In the genomic region with DNA sequence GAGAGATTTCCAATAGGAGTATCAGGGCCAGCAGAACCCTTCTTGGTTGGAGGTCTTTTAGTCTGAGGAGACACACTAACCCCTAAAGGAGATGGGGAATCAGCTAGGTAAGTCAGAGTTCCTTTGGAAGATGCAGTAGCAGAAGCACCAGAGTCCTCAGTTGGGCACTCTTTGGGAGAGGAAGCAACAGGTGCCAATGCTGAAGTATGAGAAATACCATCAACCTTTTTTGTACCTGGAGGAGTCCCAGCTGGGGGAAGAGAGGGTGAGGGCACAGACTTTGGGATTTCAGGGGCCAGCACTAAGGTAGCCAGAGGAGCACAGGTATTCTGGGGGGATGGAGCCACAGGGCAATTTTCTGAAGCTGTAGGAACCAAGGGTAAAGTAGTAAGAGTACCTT, we compare ENCODE assay signal across 10 cellular contexts. TPM values are rescaled to one million over a fixed set of nuclear protein-coding genes. Genes with fewer than 3 reads are reported as not detected.
DNase-seq lines count a peak whose midpoint lies in the region; ATAC-seq, FAIRE-seq and TF ChIP-seq lines count a peak whose summit lies in the region.
"Had no signal": no experiment of that assay in that cellular context is flagged by ENCODE, and none has a peak within 500 bp of the region (broad histone marks: within the 10 kb centered on the region; RNA-seq: fewer than 3 reads in every experiment).

No MANE protein-coding gene starts in this region.

- H3K4me3 Mint-ChIP-seq in CD4-positive, CD25-positive, alpha-beta regulatory T cell: peak overlapping the region; percentile 36 to 65 (median 48)
- H3K4me3 Mint-ChIP-seq in HFFc6 (no peak overlapping the region), neural progenitor cell (no peak overlapping the region)

- TF ChIP-seq CTCF in HFFc6 (IDR thresholded peaks at IDR 0.05) (no peak), neural progenitor cell (IDR thresholded peaks at IDR 0.05) (no peak), GM20000 (IDR thresholded peaks at IDR 0.05; ENCODE audit: extremely low read depth, missing control alignments) (no peak)

- peak overlapping the region; percentile 23 for H3K27ac ChIP-seq in CD4-positive, CD25-positive, alpha-beta regulatory T cell (ENCODE audit: insufficient read depth, low read length, poor library complexity, severe bottlenecking)
- H3K27ac ChIP-seq in neural progenitor cell: peak overlapping the region; percentile 11

- H3K79me2 ChIP-seq in neural progenitor cell (ENCODE audit: low read depth): peaks cover 94% of the 10 kb centered on the region

- H3K4me1 ChIP-seq in CD4-positive, CD25-positive, alpha-beta regulatory T cell (ENCODE audit: control insufficient read depth, insufficient read depth, low read length, poor library complexity, severe bottlenecking): peaks cover 82% of the 10 kb centered on the region
- peaks cover 48% of the 10 kb centered on the region for H3K4me1 ChIP-seq in neural progenitor cell

- H3F3A ChIP-seq in neural progenitor cell (ENCODE audit: low read depth): peaks cover 45% of the 10 kb centered on the region

- H3K4me1 Mint-ChIP-seq in CD4-positive, CD25-positive, alpha-beta regulatory T cell: peaks cover 22 to 84% (median 59%) of the 10 kb centered on the region in 4 donors
- H3K4me1 Mint-ChIP-seq in HFFc6 (ENCODE audit: low read depth): peaks cover 78% of the 10 kb centered on the region
- peaks cover 51% of the 10 kb centered on the region for H3K4me1 Mint-ChIP-seq in neural progenitor cell

- H3K4me2 ChIP-seq in neural progenitor cell: peak overlapping the region; percentile 34

- no peaks in the 10 kb centered on the region for H3K27me3 ChIP-seq in CD4-positive, CD25-positive, alpha-beta regulatory T cell (ENCODE audit: control insufficient read depth, insufficient read depth, low read length)
- no peaks in the 10 kb centered on the region for H3K27me3 ChIP-seq in neural progenitor cell
- H3K27me3 ChIP-seq: gastroesophageal sphincter, upper lobe of left lung had no signal

- no peak overlapping the region for H2AFZ ChIP-seq in neural progenitor cell (replicated peaks)

- no peak overlapping the region for H3K4me3 ChIP-seq in CD4-positive, CD25-positive, alpha-beta regulatory T cell (ENCODE audit: low read depth, low read length)
- no peak overlapping the region for H3K4me3 ChIP-seq in neural progenitor cell
- H3K4me3 ChIP-seq: gastroesophageal sphincter, upper lobe of left lung had no signal

- peaks cover 52% of the 10 kb centered on the region for H3K36me3 Mint-ChIP-seq in CD4-positive, CD25-positive, alpha-beta regulatory T cell
- H3K36me3 Mint-ChIP-seq in HFFc6 (ENCODE audit: low read depth) (peaks cover 60% of the 10 kb centered on the region), neural progenitor cell (peaks cover 70% of the 10 kb centered on the region)
- peaks cover 59 to 83% of the 10 kb centered on the region in 2 donors for H3K36me3 Mint-ChIP-seq in activated naive CD4-positive, alpha-beta T cell treated with anti-CD3 and anti-CD28 coated beads, Interleukin-2, amount 50 U/mL, for 72 hours

- DNase-seq in CD4-positive, CD25-positive, alpha-beta regulatory T cell: no peak
- DNase-seq in HFFc6 (no peak), neural progenitor cell (ENCODE audit: low spot score) (no peak), GM20000 (ENCODE audit: low spot score) (no peak), GM12891 (ENCODE audit: insufficient read length, low spot score) (no peak), NCI-H2107 treated with DMSO at 0.1 percent for 48 hours (lab: John Stamatoyannopoulos, UW; ENCODE audit: unreplicated experiment) (no peak)
- DNase-seq in activated naive CD4-positive, alpha-beta T cell treated with anti-CD3 and anti-CD28 coated beads, Interleukin-2, amount 50 U/mL, for 72 hours (ENCODE audit: low spot score in 2 of 2): no peak
- DNase-seq: retina had no signal

- H3K9me3 Mint-ChIP-seq in CD4-positive, CD25-positive, alpha-beta regulatory T cell: no peaks in the 10 kb centered on the region
- no peaks in the 10 kb centered on the region for H3K9me3 Mint-ChIP-seq in HFFc6
- no peaks in the 10 kb centered on the region for H3K9me3 Mint-ChIP-seq in activated naive CD4-positive, alpha-beta T cell treated with anti-CD3 and anti-CD28 coated beads, Interleukin-2, amount 50 U/mL, for 72 hours
- no peaks in the 10 kb centered on the region for H3K9me3 Mint-ChIP-seq in neural progenitor cell

- H3K9ac ChIP-seq in neural progenitor cell: no peak overlapping the region

- H4K20me1 ChIP-seq in neural progenitor cell (ENCODE audit: low read depth): peaks cover 99% of the 10 kb centered on the region

- no peaks in the 10 kb centered on the region for H3K27me3 Mint-ChIP-seq in CD4-positive, CD25-positive, alpha-beta regulatory T cell
- peaks cover 2% of the 10 kb centered on the region; the same call in 1 of the 2 replicates for H3K27me3 Mint-ChIP-seq in HFFc6 (ENCODE audit: insufficient read depth)
- H3K27me3 Mint-ChIP-seq in neural progenitor cell (ENCODE audit: insufficient read depth, low read depth): peaks cover 4% of the 10 kb centered on the region

- FAIRE-seq in GM12891 (lab: Jason Lieb, UNC): no peak

- no peak for ATAC-seq in CD4-positive, CD25-positive, alpha-beta regulatory T cell (ENCODE audit: low read depth in 2 of 2)
- ATAC-seq in activated naive CD4-positive, alpha-beta T cell treated with anti-CD3 and anti-CD28 coated beads, Interleukin-2, amount 50 U/mL, for 72 hours: no peak
- ATAC-seq: gastroesophageal sphincter had no signal

- H3K27ac Mint-ChIP-seq in CD4-positive, CD25-positive, alpha-beta regulatory T cell: peak overlapping the region; percentile 63 to 98 (median 94)
- H3K27ac Mint-ChIP-seq in HFFc6 (peak overlapping the region; percentile 64), neural progenitor cell (peak overlapping the region; percentile 64)
- peak overlapping the region; percentile 80 to 96 for H3K27ac Mint-ChIP-seq in activated naive CD4-positive, alpha-beta T cell treated with anti-CD3 and anti-CD28 coated beads, Interleukin-2, amount 50 U/mL, for 72 hours

- no peaks in the 10 kb centered on the region for H3K9me3 ChIP-seq in CD4-positive, CD25-positive, alpha-beta regulatory T cell (ENCODE audit: control insufficient read depth in 2 of 2, low read length in 2 of 2)
- no peaks in the 10 kb centered on the region for H3K9me3 ChIP-seq in neural progenitor cell (ENCODE audit: low read depth)
- H3K9me3 ChIP-seq: gastroesophageal sphincter, upper lobe of left lung had no signal

- no peak for TF ChIP-seq POLR2A in GM12891 (IDR thresholded peaks at IDR 0.05; ENCODE audit: low read depth, low read length)

- H3K36me3 ChIP-seq in CD4-positive, CD25-positive, alpha-beta regulatory T cell (ENCODE audit: control insufficient read depth, insufficient read depth, low read length): peaks cover 64% of the 10 kb centered on the region
- H3K36me3 ChIP-seq in neural progenitor cell: peaks cover 4% of the 10 kb centered on the region

TF ChIP-seq in GM12891, 5 proteins besides CTCF, POLR2A, EP300 and RAD21:
- TF ChIP-seq SPI1 (IDR thresholded peaks at IDR 0.05; ENCODE audit: low read depth, low read length): no peak
- no peak for TF ChIP-seq TAF1 (IDR thresholded peaks at IDR 0.05; ENCODE audit: low read depth, low read length)
- TF ChIP-seq PAX5 (IDR thresholded peaks at IDR 0.05; ENCODE audit: insufficient read depth, low read length, severe bottlenecking): no peak
- TF ChIP-seq POLR2AphosphoS5 (IDR thresholded peaks at IDR 0.05; ENCODE audit: low read depth, low read length): no peak
- TF ChIP-seq POU2F2 (IDR thresholded peaks at IDR 0.05; ENCODE audit: low read depth, low read length): no peak
TF ChIP-seq in GM12891: peak in this region for 0.

RNA-seq across cellular contexts. Expression of a gene that starts 6.0 kb away (rescaled TPM):
- 920 TPM for total RNA-seq in CD4-positive, CD25-positive, alpha-beta regulatory T cell
- 1,000 to 10,000 TPM; 1,082 to 1,280 (median 1,145) TPM for polyA plus RNA-seq in CD4-positive, CD25-positive, alpha-beta regulatory T cell
- 100 to 1,000 TPM; 716 to 840 (median 802) TPM for total RNA-seq in HFFc6 (2021; fragmentation: NEBNext Ultra II Directional; extraction: Animal tissue kit (Norgen Biotek cat#: 25700))
- total RNA-seq in activated naive CD4-positive, alpha-beta T cell treated with anti-CD3 and anti-CD28 coated beads, Interleukin-2, amount 50 U/mL, for 72 hours: 1,000 to 10,000 TPM; 1,074 to 1,104 TPM
- 1,855 and 2,450 TPM in 2 replicates for total RNA-seq in neural progenitor cell (ENCODE audit: low replicate concordance)
- polyA plus RNA-seq in GM12891 (2012; ENCODE audit: low read depth, missing spikeins): 2,973 TPM

RNA-seq across cellular contexts. Expression of a gene that starts 31.0 kb away (rescaled TPM):
- 128 TPM for total RNA-seq in CD4-positive, CD25-positive, alpha-beta regulatory T cell
- 100 to 1,000 TPM; 276 to 321 (median 303) TPM for polyA plus RNA-seq in CD4-positive, CD25-positive, alpha-beta regulatory T cell
- total RNA-seq in HFFc6 (2021; fragmentation: NEBNext Ultra II Directional; extraction: Animal tissue kit (Norgen Biotek cat#: 25700)): 100 to 1,000 TPM; 177 to 229 (median 216) TPM
- total RNA-seq in activated naive CD4-positive, alpha-beta T cell treated with anti-CD3 and anti-CD28 coated beads, Interleukin-2, amount 50 U/mL, for 72 hours: 100 to 1,000 TPM; 285 to 294 TPM
- total RNA-seq in neural progenitor cell (ENCODE audit: low replicate concordance): 197 and 298 TPM in 2 replicates
- polyA plus RNA-seq in GM12891 (2012; ENCODE audit: low read depth, missing spikeins): 158 TPM

RNA-seq across cellular contexts. Expression of a gene that starts 33.1 kb away (rescaled TPM):
- 15.1 TPM for total RNA-seq in CD4-positive, CD25-positive, alpha-beta regulatory T cell
- polyA plus RNA-seq in CD4-positive, CD25-positive, alpha-beta regulatory T cell: 10 to 100 TPM; 34.8 to 46.1 (median 36.9) TPM
- total RNA-seq in HFFc6 (2021; fragmentation: NEBNext Ultra II Directional; extraction: Animal tissue kit (Norgen Biotek cat#: 25700)): 10 to 100 TPM in 4 of 6 experiments, 1 to 10 TPM in 2; 5.8 to 13.1 (median 10.7) TPM
- 10 to 100 TPM; 71.9 to 76.6 TPM for total RNA-seq in activated naive CD4-positive, alpha-beta T cell treated with anti-CD3 and anti-CD28 coated beads, Interleukin-2, amount 50 U/mL, for 72 hours
- total RNA-seq in neural progenitor cell (ENCODE audit: low replicate concordance): 108 and 166 TPM in 2 replicates
- polyA plus RNA-seq in GM12891 (2012; ENCODE audit: low read depth, missing spikeins): 27.6 TPM

RNA-seq across cellular contexts. Expression of a gene that starts 44.1 kb away (rescaled TPM):
- total RNA-seq in CD4-positive, CD25-positive, alpha-beta regulatory T cell: not detected
- under 1 TPM; 0.37 to 0.97 (median 0.89) TPM for polyA plus RNA-seq in CD4-positive, CD25-positive, alpha-beta regulatory T cell
- total RNA-seq in HFFc6 (2021; fragmentation: NEBNext Ultra II Directional; extraction: Animal tissue kit (Norgen Biotek cat#: 25700)): 1 to 10 TPM in 5 of 6 experiments, under 1 TPM in 1; 0.88 to 3.2 (median 1.6) TPM
- 1 to 10 TPM; 2.9 to 9.3 TPM for total RNA-seq in activated naive CD4-positive, alpha-beta T cell treated with anti-CD3 and anti-CD28 coated beads, Interleukin-2, amount 50 U/mL, for 72 hours
- total RNA-seq in neural progenitor cell (ENCODE audit: low replicate concordance): 2.5 and 10.0 TPM in 2 replicates
- polyA plus RNA-seq in GM12891 (2012; ENCODE audit: low read depth, missing spikeins): 0.47 TPM

Comparison
In these comparisons a context has a peak if more than half of its experiments do, and no peak if none do; other contexts are left out.
1. H3K4me3 Mint-ChIP-seq: peak in CD4-positive, CD25-positive, alpha-beta regulatory T cell (4 of 4); none in HFFc6 (single experiment) and neural progenitor cell (single experiment).
2. Peak in every context shown above with its lines, with median percentiles within 50 percentile points of each other: H3K27ac Mint-ChIP-seq.